In genomic region chr14:58238252-58239247, GRCh38 we compare ENCODE assay signal across 8 cellular contexts. TPM values are rescaled to one million over a fixed set of nuclear protein-coding genes. Genes with fewer than 3 reads are reported as not detected.
DNase-seq lines count a peak whose midpoint lies in the region; ATAC-seq, FAIRE-seq and TF ChIP-seq lines count a peak whose summit lies in the region.

No MANE protein-coding gene starts in this region.

- intact Hi-C loops in PC-9 (cut with micrococcal nuclease; ENCODE audit: unreplicated experiment), result no loop called here

- H3K4me1 ChIP-seq in PC-9 (replicated peaks; ENCODE audit: insufficient read depth), result peaks cover 16% of the 10 kb centered on the region

- H3F3A ChIP-seq in PC-9 (ENCODE audit: insufficient read depth, low read depth), result no peaks in the 10 kb centered on the region; the same call in 1 of the 2 replicates

- no peaks in the 10 kb centered on the region for H3K27me3 ChIP-seq in PC-9 (ENCODE audit: insufficient read depth, low read depth)

- H3K4me3 ChIP-seq in PC-9, result no peak overlapping the region
- peak overlapping the region; percentile 63 for H3K4me3 ChIP-seq in fibroblast of mammary gland (ENCODE audit: control insufficient read depth, low read depth, low read length)

- TF ChIP-seq POLR2A in GM12891 (IDR thresholded peaks at IDR 0.05; ENCODE audit: low read depth, low read length), result no peak

- ATAC-seq in omental fat pad (ENCODE audit: low FRiP score) (peak; percentile 77), GM21786 (IDR thresholded peaks at IDR 0.05; ENCODE audit: unreplicated experiment) (no peak)

- POLR2A ChIA-PET in PC-9 (lab: Charles Lee; ENCODE audit: unreplicated experiment), result no interaction called here

- TF ChIP-seq CTCF in PC-9 (conservative IDR thresholded peaks at IDR 0.05), result no peak
- no peak for TF ChIP-seq CTCF in fibroblast of mammary gland (conservative IDR thresholded peaks at IDR 0.05; ENCODE audit: control insufficient read depth, insufficient read depth, low read depth, low read length)
- TF ChIP-seq CTCF in omental fat pad (IDR thresholded peaks at IDR 0.05), result no peak

- CTCF ChIA-PET in PC-9 (lab: Charles Lee), result no interaction called here

- no peaks in the 10 kb centered on the region for H3K9me2 ChIP-seq in PC-9 (ENCODE audit: insufficient read depth)

- H3K36me3 ChIP-seq in PC-9 (ENCODE audit: low read depth), result peaks cover 5% of the 10 kb centered on the region; the same call in 1 of the 2 replicates

- DNase-seq in GM12891 (ENCODE audit: insufficient read length, low spot score), result no peak
- no peak for DNase-seq in PC-9
- DNase-seq in fibroblast of mammary gland (ENCODE audit: low read depth), result peak; percentile 49
- no peak for DNase-seq in omental fat pad (ENCODE audit: low spot score)
- DNase-seq in NCI-H2107 treated with DMSO at 0.1 percent for 48 hours (lab: John Stamatoyannopoulos, UW; ENCODE audit: unreplicated experiment), result no peak
- no peak for DNase-seq in NCI-H2171 (lab: John Stamatoyannopoulos, UW)
- no peak for DNase-seq in middle frontal gyrus (ENCODE audit: extremely low spot score, low spot score)

- no peaks in the 10 kb centered on the region for H3K79me2 ChIP-seq in PC-9 (ENCODE audit: low read depth)

- H4K20me1 ChIP-seq in PC-9 (ENCODE audit: insufficient read depth), result no peaks in the 10 kb centered on the region

- peak; percentile 16 for FAIRE-seq in GM12891 (lab: Jason Lieb, UNC)

- no peak overlapping the region for H2AFZ ChIP-seq in PC-9

- no TSS peak for BruUV-seq in PC-9 (replicated peaks; lab: Mats Ljungman, UMichigan)

- no peak overlapping the region for H3K27ac ChIP-seq in PC-9

- H3K9me3 ChIP-seq in PC-9 (ENCODE audit: insufficient read depth, low read depth), result no peaks in the 10 kb centered on the region

- peak overlapping the region; percentile 80 for H3K4me2 ChIP-seq in PC-9

TF ChIP-seq in GM12891, 5 proteins besides CTCF, POLR2A, EP300 and RAD21:
- TF ChIP-seq SPI1 (IDR thresholded peaks at IDR 0.05; ENCODE audit: low read depth, low read length), result no peak
- no peak for TF ChIP-seq TAF1 (IDR thresholded peaks at IDR 0.05; ENCODE audit: low read depth, low read length)
- TF ChIP-seq PAX5 (IDR thresholded peaks at IDR 0.05; ENCODE audit: insufficient read depth, low read length, severe bottlenecking), result no peak
- no peak for TF ChIP-seq POLR2AphosphoS5 (IDR thresholded peaks at IDR 0.05; ENCODE audit: low read depth, low read length)
- TF ChIP-seq POU2F2 (IDR thresholded peaks at IDR 0.05; ENCODE audit: low read depth, low read length), result no peak

RNA-seq across cellular contexts. Expression of gene PSMA3, which starts 6.1 kb away (rescaled TPM):
- polyA plus RNA-seq in GM12891 (2012; ENCODE audit: low read depth, missing spikeins), result 180 TPM
- total RNA-seq in PC-9 (2021) (202 and 277 TPM in 2 replicates), omental fat pad (100 to 1,000 TPM in 2 of 4 donors, 10 to 100 TPM in 2; 91.8 to 126 (median 107) TPM)

RNA-seq across cellular contexts. Expression of gene ACTR10, which starts 38.6 kb away (rescaled TPM):
- polyA plus RNA-seq in GM12891 (2012; ENCODE audit: low read depth, missing spikeins), result 24.6 TPM
- total RNA-seq in PC-9 (2021), result 30.4 and 36.3 TPM in 2 replicates
- total RNA-seq in omental fat pad, result 10 to 100 TPM; 37.7 to 71.4 (median 53.7) TPM

RNA-seq across cellular contexts. Expression of gene ARID4A, which starts 59.8 kb away (rescaled TPM):
- 9.0 TPM for polyA plus RNA-seq in GM12891 (2012; ENCODE audit: low read depth, missing spikeins)
- total RNA-seq in PC-9 (2021) (17.0 and 22.2 TPM in 2 replicates), omental fat pad (10 to 100 TPM; 12.6 to 33.7 (median 18.5) TPM)
